Comparison of ENCODE assay signal across 8 cellular contexts in the genomic region with DNA sequence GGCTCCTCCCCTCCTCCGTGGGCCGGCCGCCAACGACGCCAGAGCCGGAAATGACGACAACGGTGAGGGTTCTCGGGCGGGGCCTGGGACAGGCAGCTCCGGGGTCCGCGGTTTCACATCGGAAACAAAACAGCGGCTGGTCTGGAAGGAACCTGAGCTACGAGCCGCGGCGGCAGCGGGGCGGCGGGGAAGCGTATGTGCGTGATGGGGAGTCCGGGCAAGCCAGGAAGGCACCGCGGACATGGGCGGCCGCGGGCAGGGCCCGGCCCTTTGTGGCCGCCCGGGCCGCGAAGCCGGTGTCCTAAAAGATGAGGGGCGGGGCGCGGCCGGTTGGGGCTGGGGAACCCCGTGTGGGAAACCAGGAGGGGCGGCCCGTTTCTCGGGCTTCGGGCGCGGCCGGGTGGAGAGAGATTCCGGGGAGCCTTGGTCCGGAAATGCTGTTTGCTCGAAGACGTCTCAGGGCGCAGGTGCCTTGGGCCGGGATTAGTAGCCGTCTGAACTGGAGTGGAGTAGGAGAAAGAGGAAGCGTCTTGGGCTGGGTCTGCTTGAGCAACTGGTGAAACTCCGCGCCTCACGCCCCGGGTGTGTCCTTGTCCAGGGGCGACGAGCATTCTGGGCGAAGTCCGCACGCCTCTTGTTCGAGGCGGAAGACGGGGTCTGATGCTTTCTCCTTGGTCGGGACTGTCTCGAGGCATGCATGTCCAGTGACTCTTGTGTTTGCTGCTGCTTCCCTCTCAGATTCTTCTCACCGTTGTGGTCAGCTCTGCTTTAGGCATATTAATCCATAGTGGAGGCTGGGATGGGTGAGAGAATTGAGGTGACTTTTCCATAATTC. TPM values are rescaled to one million over a fixed set of nuclear protein-coding genes. Genes with fewer than 3 reads are reported as not detected.
A peak's percentile ranks its signal among the peaks of the same experiment; 100 is the strongest.
DNase-seq lines count a peak whose midpoint lies in the region; ATAC-seq and TF ChIP-seq lines count a peak whose summit lies in the region.

A gene (plus strand): TSS at position 121 of the 835 bp plus-strand sequence. CDS start 11,513 bp downstream, outside the sequence.

- H3K79me2 ChIP-seq in parathyroid adenoma: peaks cover 30% of the 10 kb centered on the region

- H3K4me1 ChIP-seq in adipocyte (ENCODE audit: control insufficient read depth, insufficient read depth, low read length) (peaks cover 11% of the 10 kb centered on the region), parathyroid adenoma (no peaks in the 10 kb centered on the region), tibial artery (peaks cover 0 to 27% (median 13%) of the 10 kb centered on the region in 4 donors)

- H3K9ac ChIP-seq in adipocyte (ENCODE audit: low read length): peak within 1 kb of the TSS; percentile 90
- H3K9ac ChIP-seq in parathyroid adenoma: peak within 1 kb of the TSS; percentile 54

- ATAC-seq in HG02763 (IDR thresholded peaks at IDR 0.05; ENCODE audit: unreplicated experiment) (peak; percentile 89), Right ventricle myocardium superior (ENCODE audit: poor library complexity) (peak; percentile 99)

- H3K27ac ChIP-seq in parathyroid adenoma (peak within 1 kb of the TSS; percentile 77), tibial artery (peak within 1 kb of the TSS; percentile 92 to 93)

- TF ChIP-seq CTCF in GM12875 (IDR thresholded peaks at IDR 0.05; ENCODE audit: borderline replicate concordance, insufficient read depth, low read depth, low read length): no peak
- no peak for TF ChIP-seq CTCF in parathyroid adenoma (IDR thresholded peaks at IDR 0.05)
- no peak for TF ChIP-seq CTCF in tibial artery (IDR thresholded peaks at IDR 0.05)

- DNase-seq in NCI-H1417 treated with DMSO at 0.1 percent for 48 hours (lab: John Stamatoyannopoulos, UW): peak; percentile 70
- peak; percentile 99 for DNase-seq in T follicular helper cell (ENCODE audit: low read depth)
- peak; percentile 98 for DNase-seq in adipocyte (ENCODE audit: low read depth)
- DNase-seq in Right ventricle myocardium superior: peak; percentile 97
- DNase-seq in tibial artery: peak; percentile 95 to 97

- H3K36me3 ChIP-seq in adipocyte (ENCODE audit: control insufficient read depth, insufficient read depth, low read length, severe bottlenecking): no peaks in the 10 kb centered on the region
- no peaks in the 10 kb centered on the region for H3K36me3 ChIP-seq in parathyroid adenoma (ENCODE audit: control insufficient read depth, insufficient read depth, low read length)
- no peaks in the 10 kb centered on the region for H3K36me3 ChIP-seq in tibial artery

- intact Hi-C loops in Right ventricle myocardium superior (cut with DNase I) (no loop called here), tibial artery (cut with DNase I; ENCODE audit: low total_unique reads) (no loop called here)

- H3K4me3 ChIP-seq in GM12875 (ENCODE audit: low read depth, low read length): peak within 1 kb of the TSS; percentile 70
- H3K4me3 ChIP-seq in adipocyte (ENCODE audit: low read length): peak within 1 kb of the TSS; percentile 93
- H3K4me3 ChIP-seq in parathyroid adenoma (ENCODE audit: low read depth, low read length): peak within 1 kb of the TSS; percentile 94
- peak within 1 kb of the TSS; percentile 89 to 92 for H3K4me3 ChIP-seq in tibial artery

- no peaks in the 10 kb centered on the region for H3K27me3 ChIP-seq in adipocyte (replicated peaks; ENCODE audit: control insufficient read depth, insufficient read depth, low read length)
- no peaks in the 10 kb centered on the region for H3K27me3 ChIP-seq in parathyroid adenoma (ENCODE audit: control insufficient read depth, insufficient read depth, low read length)
- no peaks in the 10 kb centered on the region for H3K27me3 ChIP-seq in tibial artery

- no peaks in the 10 kb centered on the region for H3K9me3 ChIP-seq in adipocyte (ENCODE audit: control insufficient read depth, low read length)
- no peaks in the 10 kb centered on the region for H3K9me3 ChIP-seq in parathyroid adenoma (ENCODE audit: control insufficient read depth, low read length)
- H3K9me3 ChIP-seq in tibial artery: no peaks in the 10 kb centered on the region

- peak within 1 kb of the TSS; percentile 94 for H2AFZ ChIP-seq in parathyroid adenoma

- peak within 1 kb of the TSS; percentile 98 for H3K4me2 ChIP-seq in parathyroid adenoma (ENCODE audit: low read length)

RNA-seq across cellular contexts. Expression of the gene that starts here (rescaled TPM):
- 21.5 TPM for total RNA-seq in Right ventricle myocardium superior

Comparison
In these comparisons a context has a peak if more than half of its experiments do, and no peak if none do; other contexts are left out.
1. Peak in every context shown above with its lines: DNase-seq, ATAC-seq, H3K4me3 ChIP-seq and H3K27ac ChIP-seq.